8 cellular contexts compared by ENCODE assay signal in the genomic region with DNA sequence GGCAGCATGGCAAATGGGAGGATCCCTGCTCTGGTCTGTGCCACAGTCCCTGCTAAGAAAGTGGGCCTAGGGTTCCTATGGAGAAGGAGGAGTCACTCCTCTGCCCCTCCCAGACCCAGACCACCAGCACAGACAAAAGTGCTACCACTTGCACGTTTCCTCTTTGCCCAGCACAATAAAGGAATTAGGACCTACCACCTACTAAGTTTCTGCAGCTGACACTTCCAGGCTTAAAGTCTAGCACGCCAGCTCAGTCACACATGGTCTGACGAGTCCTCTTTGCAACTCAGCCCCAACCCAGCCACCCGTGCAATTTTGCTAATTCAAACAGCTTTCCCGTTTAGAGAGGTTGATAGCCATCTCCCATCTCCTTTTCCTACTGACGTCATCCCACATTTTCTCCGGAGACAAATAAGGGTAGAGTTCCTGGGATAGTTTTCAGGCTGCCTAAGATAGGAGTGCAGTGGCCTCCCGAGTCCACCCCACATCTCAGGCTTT.
DNase-seq lines count a peak whose midpoint lies in the region; ATAC-seq and TF ChIP-seq lines count a peak whose summit lies in the region.

No MANE protein-coding gene starts in this region.

- peak; percentile 47 for DNase-seq in activated naive CD4-positive, alpha-beta T cell treated with anti-CD3 and anti-CD28 coated beads for 36 hours
- DNase-seq in activated naive CD4-positive, alpha-beta T cell treated with Interleukin-2 at 50 U/mL for 16 hours, result no peak
- peak; percentile 37 for DNase-seq in NCI-H69 (lab: John Stamatoyannopoulos, UW)
- DNase-seq in chondrocyte (ENCODE audit: low spot score), result no peak
- DNase-seq in lower lobe of right lung, result no peak
- DNase-seq in tibial artery, result no peak
- DNase-seq in NCI-H2171 treated with DMSO at 0.1 percent for 48 hours (lab: John Stamatoyannopoulos, UW), result no peak

- peak; percentile 3 to 17 for ATAC-seq in lower lobe of right lung
- ATAC-seq in GM21360 (IDR thresholded peaks at IDR 0.05; ENCODE audit: unreplicated experiment), result no peak

- CTCF ChIA-PET in activated naive CD4-positive, alpha-beta T cell treated with anti-CD3 and anti-CD28 coated beads for 36 hours (lab: Charles Lee), result interaction anchor here (0.6 to 3.0 kb wide), 16 partner anchors 9 to 58 kb away, joined by 3 to 27 read pairs (median 4); a partner anchor contains a TSS

- H3K36me3 ChIP-seq in lower lobe of right lung (no peaks in the 10 kb centered on the region), tibial artery (no peaks in the 10 kb centered on the region)

- H3K27ac ChIP-seq in lower lobe of right lung, result peak overlapping the region; percentile 99
- H3K27ac ChIP-seq in tibial artery, result peak overlapping the region; percentile 95 to 96

- no peaks in the 10 kb centered on the region for H3K27me3 ChIP-seq in lower lobe of right lung (ENCODE audit: low read depth)
- H3K27me3 ChIP-seq in tibial artery, result no peaks in the 10 kb centered on the region

- peak overlapping the region; percentile 90 for H3K4me3 Mint-ChIP-seq in activated naive CD4-positive, alpha-beta T cell treated with anti-CD3 and anti-CD28 coated beads for 36 hours
- H3K4me3 Mint-ChIP-seq in chondrocyte (ENCODE audit: unreplicated experiment), result peak overlapping the region; percentile 83

- H3K9me3 ChIP-seq in lower lobe of right lung (no peaks in the 10 kb centered on the region), tibial artery (no peaks in the 10 kb centered on the region)

- H3K4me1 ChIP-seq in lower lobe of right lung (peaks cover 70% of the 10 kb centered on the region), tibial artery (peaks cover 0 to 74% (median 64%) of the 10 kb centered on the region in 4 donors)

- intact Hi-C loops in activated naive CD4-positive, alpha-beta T cell treated with anti-CD3 and anti-CD28 coated beads for 36 hours (cut with micrococcal nuclease), result loop anchor here (5.0 kb wide), 1 partner anchor 33 kb away; no protein-coding TSS in a partner anchor
- intact Hi-C loops in lower lobe of right lung (cut with DNase I), result no loop called here
- intact Hi-C loops in tibial artery (cut with DNase I; ENCODE audit: low total_unique reads), result no loop called here

- H3K36me3 Mint-ChIP-seq in activated naive CD4-positive, alpha-beta T cell treated with anti-CD3 and anti-CD28 coated beads for 36 hours (ENCODE audit: low read depth), result no peaks in the 10 kb centered on the region
- H3K36me3 Mint-ChIP-seq in chondrocyte (ENCODE audit: low read depth), result no peaks in the 10 kb centered on the region

- no peak for TF ChIP-seq CTCF in chondrocyte (IDR thresholded peaks at IDR 0.05)
- TF ChIP-seq CTCF in lower lobe of right lung (IDR thresholded peaks at IDR 0.05), result no peak
- TF ChIP-seq CTCF in tibial artery (IDR thresholded peaks at IDR 0.05), result no peak

- peaks cover 58% of the 10 kb centered on the region for H3K4me1 Mint-ChIP-seq in activated naive CD4-positive, alpha-beta T cell treated with anti-CD3 and anti-CD28 coated beads for 36 hours (ENCODE audit: low read depth)
- peaks cover 81% of the 10 kb centered on the region for H3K4me1 Mint-ChIP-seq in chondrocyte (ENCODE audit: low read depth)

- H3K27ac Mint-ChIP-seq in activated naive CD4-positive, alpha-beta T cell treated with anti-CD3 and anti-CD28 coated beads for 36 hours, result peak overlapping the region; percentile 91
- H3K27ac Mint-ChIP-seq in chondrocyte (ENCODE audit: unreplicated experiment), result peak overlapping the region; percentile 96

- no peaks in the 10 kb centered on the region for H3K9me3 Mint-ChIP-seq in activated naive CD4-positive, alpha-beta T cell treated with anti-CD3 and anti-CD28 coated beads for 36 hours
- H3K9me3 Mint-ChIP-seq in chondrocyte (ENCODE audit: low read depth), result no peaks in the 10 kb centered on the region

- H3K27me3 Mint-ChIP-seq in activated naive CD4-positive, alpha-beta T cell treated with anti-CD3 and anti-CD28 coated beads for 36 hours (ENCODE audit: low read depth), result no peaks in the 10 kb centered on the region
- H3K27me3 Mint-ChIP-seq in chondrocyte (ENCODE audit: low read depth), result no peaks in the 10 kb centered on the region

- H3K4me3 ChIP-seq in lower lobe of right lung, result peak overlapping the region; percentile 74
- H3K4me3 ChIP-seq in tibial artery, result peak overlapping the region; percentile 66 to 72

Comparison
In these comparisons a context has a peak if more than half of its experiments do, and no peak if none do; other contexts are left out.
1. DNase-seq: peak in activated naive CD4-positive, alpha-beta T cell treated with anti-CD3 and anti-CD28 coated beads for 36 hours (single experiment) and NCI-H69 (single experiment); none in activated naive CD4-positive, alpha-beta T cell treated with Interleukin-2 at 50 U/mL for 16 hours (single experiment), chondrocyte (single experiment), lower lobe of right lung (single experiment), tibial artery (0 of 2) and NCI-H2171 treated with DMSO at 0.1 percent for 48 hours (single experiment).